ENCODE assay signal across 2 cellular contexts in genomic region chr1:15669074-15669473, GRCh38.
A peak's percentile ranks its signal among the peaks of the same experiment; 100 is the strongest.
TF ChIP-seq lines count a peak whose summit lies in the region.

No MANE protein-coding gene starts in this region.

TF ChIP-seq in GM23338, 12 proteins besides CTCF, POLR2A, EP300 and RAD21:
- TF ChIP-seq ZNF462 (CRISPR knock-in tag; IDR thresholded peaks at IDR 0.05), result peak; percentile 70; the same call in 1 of the 2 replicates
- no peak for TF ChIP-seq ZNF114 (CRISPR knock-in tag; IDR thresholded peaks at IDR 0.05)

TF ChIP-seq in WTC11, 78 proteins besides CTCF, POLR2A, EP300 and RAD21 (continued from another document):
- TF ChIP-seq RELA (CRISPR knock-in tag; IDR thresholded peaks at IDR 0.05; ENCODE audit: borderline replicate concordance), result no peak
- no peak for TF ChIP-seq SOX15 (CRISPR knock-in tag; IDR thresholded peaks at IDR 0.05)
- TF ChIP-seq ETV6 (CRISPR knock-in tag; IDR thresholded peaks at IDR 0.05), result no peak
- TF ChIP-seq E2F1 (CRISPR knock-in tag; IDR thresholded peaks at IDR 0.05), result no peak
